ENCODE assay signal across 1 cellular context in genomic region chr13:86922936-86923335, GRCh38.
TF ChIP-seq lines count a peak whose summit lies in the region.

No MANE protein-coding gene starts in this region.

TF ChIP-seq in WTC11, 78 proteins besides CTCF, POLR2A, EP300 and RAD21 (continued from another document):
- no peak for TF ChIP-seq E2F1 (CRISPR knock-in tag; IDR thresholded peaks at IDR 0.05)
- no peak for TF ChIP-seq PRRX2 (CRISPR knock-in tag; IDR thresholded peaks at IDR 0.05)
- no peak for TF ChIP-seq HMGA2 (CRISPR knock-in tag; IDR thresholded peaks at IDR 0.05)
- no peak for TF ChIP-seq MLX (CRISPR knock-in tag; IDR thresholded peaks at IDR 0.05)
- TF ChIP-seq ZNF263 (CRISPR knock-in tag; IDR thresholded peaks at IDR 0.05; ENCODE audit: low read depth) = no peak
- TF ChIP-seq ZNF396 (CRISPR knock-in tag; IDR thresholded peaks at IDR 0.05; ENCODE audit: borderline replicate concordance) = no peak
- no peak for TF ChIP-seq GRHL2 (CRISPR knock-in tag; IDR thresholded peaks at IDR 0.05; ENCODE audit: insufficient replicate concordance, severe bottlenecking)
- TF ChIP-seq ZNF532 (CRISPR knock-in tag; IDR thresholded peaks at IDR 0.05; ENCODE audit: borderline replicate concordance) = no peak
- TF ChIP-seq OVOL2 (CRISPR knock-in tag; IDR thresholded peaks at IDR 0.05; ENCODE audit: borderline replicate concordance) = no peak
- no peak for TF ChIP-seq EMX1 (CRISPR knock-in tag; IDR thresholded peaks at IDR 0.05)
- TF ChIP-seq TCF7 (CRISPR knock-in tag; IDR thresholded peaks at IDR 0.05; ENCODE audit: low read depth) = no peak
- no peak for TF ChIP-seq RELA (CRISPR knock-in tag; IDR thresholded peaks at IDR 0.05; ENCODE audit: borderline replicate concordance)
- no peak for TF ChIP-seq CREM (CRISPR knock-in tag; IDR thresholded peaks at IDR 0.05)
- no peak for TF ChIP-seq MYBL2 (CRISPR knock-in tag; IDR thresholded peaks at IDR 0.05)
TF ChIP-seq in WTC11: peak in this region for 0.
